ENCODE assay signal across 11 cellular contexts in genomic region chr16:29826342-29826695, GRCh38. TPM values are rescaled to one million over a fixed set of nuclear protein-coding genes. Genes with fewer than 3 reads are reported as not detected.
A peak's percentile ranks its signal among the peaks of the same experiment; 100 is the strongest.
DNase-seq lines count a peak whose midpoint lies in the region; ATAC-seq and TF ChIP-seq lines count a peak whose summit lies in the region.
"Had no signal": no experiment of that assay in that cellular context is flagged by ENCODE, and none has a peak within 500 bp of the region (broad histone marks: within the 10 kb centered on the region; RNA-seq: fewer than 3 reads in every experiment).

No MANE protein-coding gene starts in this region.

- H3K27me3 Mint-ChIP-seq in CD4-positive, CD25-positive, alpha-beta regulatory T cell = no peaks in the 10 kb centered on the region
- H3K27me3 Mint-ChIP-seq: activated B cell treated with CpG ODN at 0.5 μM for 24 hours, type B pancreatic cell had no signal

- peaks cover 14% of the 10 kb centered on the region for H3K36me3 ChIP-seq in CD4-positive, CD25-positive, alpha-beta regulatory T cell (ENCODE audit: control insufficient read depth, insufficient read depth, low read length)
- H3K36me3 ChIP-seq in KOPT-K1 (ENCODE audit: insufficient read depth, low read length) (peaks cover 6% of the 10 kb centered on the region; the same call in 1 of the 2 replicates), gastrocnemius medialis (peaks cover 0 to 8% of the 10 kb centered on the region in 2 donors)

- H3K36me3 Mint-ChIP-seq in CD4-positive, CD25-positive, alpha-beta regulatory T cell = peaks cover 3% of the 10 kb centered on the region
- H3K36me3 Mint-ChIP-seq: type B pancreatic cell had no signal

- H3K4me3 Mint-ChIP-seq in CD4-positive, CD25-positive, alpha-beta regulatory T cell = peak overlapping the region in 3 of 4 donors; percentile 71 to 86 (median 85)
- H3K4me3 Mint-ChIP-seq: activated B cell treated with CpG ODN at 0.5 μM for 24 hours, type B pancreatic cell had no signal

- in situ Hi-C loops in gastrocnemius medialis (cut with MboI; ENCODE audit: low sequenced_read_pairs in 4 of 4) = no loop called here

- no peak for ATAC-seq in CD4-positive, CD25-positive, alpha-beta regulatory T cell (ENCODE audit: low read depth in 2 of 2)
- no peak for ATAC-seq in gastrocnemius medialis
- ATAC-seq in HG03520 (IDR thresholded peaks at IDR 0.05; ENCODE audit: unreplicated experiment) = no peak
- no peak for ATAC-seq in HG02642 (IDR thresholded peaks at IDR 0.05; ENCODE audit: poor library complexity, unreplicated experiment)

- TF ChIP-seq POLR2A in gastrocnemius medialis (IDR thresholded peaks at IDR 0.05) = no peak

- no peaks in the 10 kb centered on the region for H3K9me3 ChIP-seq in CD4-positive, CD25-positive, alpha-beta regulatory T cell (ENCODE audit: control insufficient read depth in 2 of 2, low read length in 2 of 2)
- H3K9me3 ChIP-seq in KOPT-K1 (ENCODE audit: insufficient read depth, low read length, poor library complexity, severe bottlenecking) = no peaks in the 10 kb centered on the region
- H3K9me3 ChIP-seq in gastrocnemius medialis = no peaks in the 10 kb centered on the region

- no peaks in the 10 kb centered on the region for H3K27me3 ChIP-seq in CD4-positive, CD25-positive, alpha-beta regulatory T cell (ENCODE audit: control insufficient read depth, insufficient read depth, low read length)
- H3K27me3 ChIP-seq in dorsolateral prefrontal cortex (no peaks in the 10 kb centered on the region), gastrocnemius medialis (no peaks in the 10 kb centered on the region)

- H3K4me3 ChIP-seq in CD4-positive, CD25-positive, alpha-beta regulatory T cell (ENCODE audit: low read depth, low read length) = no peak overlapping the region
- H3K4me3 ChIP-seq in dorsolateral prefrontal cortex (peak overlapping the region in 2 of 59 donors; percentile 18 to 24), gastrocnemius medialis (no peak overlapping the region)

- intact Hi-C loops in dorsolateral prefrontal cortex (cut with DNase I) (no loop called here), gastrocnemius medialis (cut with DNase I; ENCODE audit: low total_unique reads) (no loop called here)

- TF ChIP-seq CTCF in dorsolateral prefrontal cortex (IDR thresholded peaks at IDR 0.05 in 54 of 56, conservative IDR thresholded peaks at IDR 0.05 in 2 of 56; ENCODE audit: low read depth in 1 of 56, partially characterized antibody in 56 of 56) (no peak), gastrocnemius medialis (IDR thresholded peaks at IDR 0.05 in 4 of 5, conservative IDR thresholded peaks at IDR 0.05 in 1 of 5) (no peak)

- peak overlapping the region in 2 of 3 donors; percentile 89 to 91 for H3K27ac Mint-ChIP-seq in CD4-positive, CD25-positive, alpha-beta regulatory T cell
- H3K27ac Mint-ChIP-seq: activated B cell treated with CpG ODN at 0.5 μM for 24 hours, type B pancreatic cell had no signal

- peaks cover 6 to 88% (median 35%) of the 10 kb centered on the region in 4 donors for H3K4me1 Mint-ChIP-seq in CD4-positive, CD25-positive, alpha-beta regulatory T cell

- no peak for DNase-seq in CD4-positive, CD25-positive, alpha-beta regulatory T cell
- DNase-seq in dorsolateral prefrontal cortex (no peak), gastrocnemius medialis (no peak), EL (no peak)
- DNase-seq in NK-92 treated with Interleukin-12 subunit alpha and Interleukin-12 subunit beta, amount 100 ng/mL, for 24 hours (lab: John Stamatoyannopoulos, UW) = no peak
- DNase-seq: activated B cell treated with CpG ODN at 0.5 μM for 24 hours; stimulated activated CD4-positive, alpha-beta T cell treated with anti-CD3 and anti-CD28 coated beads, Interleukin-2, amount 100 ng/mL, for 48 hours had no signal

- no peak overlapping the region for H3K27ac ChIP-seq in CD4-positive, CD25-positive, alpha-beta regulatory T cell (ENCODE audit: insufficient read depth, low read length, poor library complexity, severe bottlenecking)
- peak overlapping the region; percentile 26 for H3K27ac ChIP-seq in KOPT-K1 (ENCODE audit: low read depth, low read length, poor library complexity, severe bottlenecking)
- peak overlapping the region in 58 of 59 donors; percentile 56 to 98 (median 90) for H3K27ac ChIP-seq in dorsolateral prefrontal cortex
- peak overlapping the region in 3 of 4 donors; percentile 36 to 70 (median 63) for H3K27ac ChIP-seq in gastrocnemius medialis

- no peaks in the 10 kb centered on the region for H3K9me3 Mint-ChIP-seq in CD4-positive, CD25-positive, alpha-beta regulatory T cell
- H3K9me3 Mint-ChIP-seq: activated B cell treated with CpG ODN at 0.5 μM for 24 hours, type B pancreatic cell had no signal

- H3K4me1 ChIP-seq in CD4-positive, CD25-positive, alpha-beta regulatory T cell (ENCODE audit: control insufficient read depth, insufficient read depth, low read length, poor library complexity, severe bottlenecking) = peaks cover 75% of the 10 kb centered on the region
- H3K4me1 ChIP-seq in gastrocnemius medialis = peaks cover 40 to 43% of the 10 kb centered on the region in 2 donors

RNA-seq across cellular contexts. Expression of gene MVP, which starts 6.1 kb away (rescaled TPM):
- total RNA-seq in CD4-positive, CD25-positive, alpha-beta regulatory T cell = 163 TPM
- 100 to 1,000 TPM; 116 to 157 (median 133) TPM for polyA plus RNA-seq in CD4-positive, CD25-positive, alpha-beta regulatory T cell
- 10 to 100 TPM; 16.4 to 85.7 (median 36.1) TPM for total RNA-seq in dorsolateral prefrontal cortex
- total RNA-seq in gastrocnemius medialis = 10 to 100 TPM; 40.3 to 77.5 (median 47.6) TPM

RNA-seq across cellular contexts. Expression of gene PAGR1, which starts 10.4 kb away (rescaled TPM):
- 15.6 TPM for total RNA-seq in CD4-positive, CD25-positive, alpha-beta regulatory T cell
- 10 to 100 TPM; 41.0 to 48.8 (median 45.5) TPM for polyA plus RNA-seq in CD4-positive, CD25-positive, alpha-beta regulatory T cell
- total RNA-seq in dorsolateral prefrontal cortex = 10 to 100 TPM; 16.6 to 44.6 (median 24.7) TPM
- total RNA-seq in gastrocnemius medialis = 10 to 100 TPM; 15.5 to 29.2 (median 21.7) TPM

RNA-seq across cellular contexts. Expression of gene PRRT2, which starts 14.3 kb away (rescaled TPM):
- total RNA-seq in CD4-positive, CD25-positive, alpha-beta regulatory T cell = 1.9 TPM
- under 1 TPM in 2 of 4 donors, not detected in 2; 0.06 to 0.17 TPM for polyA plus RNA-seq in CD4-positive, CD25-positive, alpha-beta regulatory T cell
- total RNA-seq in dorsolateral prefrontal cortex (100 to 1,000 TPM in 117 of 120 experiments, 10 to 100 TPM in 3; 59.4 to 245 (median 169) TPM), gastrocnemius medialis (1 to 10 TPM in 1 of 4 donors, not detected in 3; 3.5 TPM)

RNA-seq across cellular contexts. Expression of gene MAZ, which starts 20.0 kb away (rescaled TPM):
- 224 TPM for total RNA-seq in CD4-positive, CD25-positive, alpha-beta regulatory T cell
- polyA plus RNA-seq in CD4-positive, CD25-positive, alpha-beta regulatory T cell = 10 to 100 TPM; 36.9 to 62.2 (median 44.5) TPM
- total RNA-seq in dorsolateral prefrontal cortex (100 to 1,000 TPM; 133 to 275 (median 174) TPM), gastrocnemius medialis (100 to 1,000 TPM in 2 of 4 donors, 10 to 100 TPM in 2; 68.7 to 145 (median 96.4) TPM)

RNA-seq across cellular contexts. Expression of gene KIF22, which starts 35.8 kb away (rescaled TPM):
- total RNA-seq in CD4-positive, CD25-positive, alpha-beta regulatory T cell = 89.1 TPM
- 10 to 100 TPM; 49.4 to 65.1 (median 56.1) TPM for polyA plus RNA-seq in CD4-positive, CD25-positive, alpha-beta regulatory T cell
- 10 to 100 TPM; 10.5 to 31.6 (median 21.6) TPM for total RNA-seq in dorsolateral prefrontal cortex
- 10 to 100 TPM in 3 of 4 donors, 1 to 10 TPM in 1; 9.0 to 13.9 (median 12.8) TPM for total RNA-seq in gastrocnemius medialis

Comparison
In these comparisons a context has a peak if more than half of its experiments do, and no peak if none do; other contexts are left out.
1. RNA of gene PRRT2, which starts 14.3 kb away (total RNA-seq): 59.4 to 245 TPM in dorsolateral prefrontal cortex; 1.9 TPM in CD4-positive, CD25-positive, alpha-beta regulatory T cell (single experiment) and 3.5 TPM in gastrocnemius medialis; every median in the first group is over 10 times any median in the second.